In genomic region chr3:23762214-23763039, GRCh38 we compare ENCODE assay signal across 8 cellular contexts. TPM values are rescaled to one million over a fixed set of nuclear protein-coding genes. Genes with fewer than 3 reads are reported as not detected.
DNase-seq lines count a peak whose midpoint lies in the region; ATAC-seq and TF ChIP-seq lines count a peak whose summit lies in the region.

No MANE protein-coding gene starts in this region.

- no peaks in the 10 kb centered on the region for H3K9me3 ChIP-seq in right atrium auricular region

- peak overlapping the region in 1 of 2 donors; percentile 38 for H3K27ac ChIP-seq in right atrium auricular region

- TF ChIP-seq CTCF in right atrium auricular region (IDR thresholded peaks at IDR 0.05): no peak

- ATAC-seq in GM21367 (IDR thresholded peaks at IDR 0.05; ENCODE audit: unreplicated experiment) (peak; percentile 80), HG03521 (IDR thresholded peaks at IDR 0.05; ENCODE audit: unreplicated experiment) (peak; percentile 84)

- no peaks in the 10 kb centered on the region for H3K27me3 ChIP-seq in right atrium auricular region

- H3K4me3 ChIP-seq in right atrium auricular region: peak overlapping the region; percentile 9 to 26

- peak; percentile 53 for DNase-seq in GM03348 (ENCODE audit: low spot score)
- DNase-seq in right atrium auricular region (ENCODE audit: low spot score): no peak
- DNase-seq in ecto neural progenitor cell (ENCODE audit: low spot score): no peak
- DNase-seq in NOMO-1 treated with DMSO at 0.1 percent for 48 hours (lab: John Stamatoyannopoulos, UW; ENCODE audit: unreplicated experiment): no peak
- no peak for DNase-seq in NCI-H526 treated with DMSO at 0.1 percent for 48 hours (lab: John Stamatoyannopoulos, UW)
- no peak for DNase-seq in iPS-NIHi7 (ENCODE audit: extremely low spot score)

- no peaks in the 10 kb centered on the region for H3K36me3 ChIP-seq in right atrium auricular region

- peaks cover 0 to 7% of the 10 kb centered on the region in 2 donors for H3K4me1 ChIP-seq in right atrium auricular region

RNA-seq across cellular contexts. Expression of gene UBE2E1, which starts 43.3 kb away (rescaled TPM):
- 10 to 100 TPM; 30.8 to 41.4 TPM for total RNA-seq in right atrium auricular region
